ENCODE assay signal across 14 cellular contexts in genomic region chr9:88536951-88537742, GRCh38. TPM values are rescaled to one million over a fixed set of nuclear protein-coding genes. Genes with fewer than 3 reads are reported as not detected.
DNase-seq lines count a peak whose midpoint lies in the region; FAIRE-seq and TF ChIP-seq lines count a peak whose summit lies in the region.
"Had no signal": no experiment of that assay in that cellular context is flagged by ENCODE, and none has a peak within 500 bp of the region (broad histone marks: within the 10 kb centered on the region; RNA-seq: fewer than 3 reads in every experiment).

No MANE protein-coding gene starts in this region.

- H2AK5ac ChIP-seq in H1 (ENCODE audit: low read depth, low read length) = 0 out of 2 replicates have a peak overlapping the region, but pooled peaks have one; percentile 24

- no peak overlapping the region for H3K14ac ChIP-seq in H1 (ENCODE audit: insufficient read length)

- in situ Hi-C loops in mammary epithelial cell (cut with MboI; ENCODE audit: low sequenced_read_pairs in 2 of 2) = no loop called here

- peaks cover 26% of the 10 kb centered on the region for H3K27me3 Mint-ChIP-seq in nephron (ENCODE audit: low read depth)
- H3K27me3 Mint-ChIP-seq in endothelial cell (ENCODE audit: unreplicated experiment) = peaks cover 11% of the 10 kb centered on the region

- H3K4me1 Mint-ChIP-seq in nephron = peaks cover 32% of the 10 kb centered on the region
- peaks cover 14% of the 10 kb centered on the region for H3K4me1 Mint-ChIP-seq in endothelial cell (ENCODE audit: unreplicated experiment)

- H4K5ac ChIP-seq in H1 (ENCODE audit: insufficient read length, low read depth, low read length) = no peak overlapping the region

- no peak overlapping the region for H4K8ac ChIP-seq in H1 (ENCODE audit: extremely low read depth, insufficient read depth, low read length)

- H3K9me3 ChIP-seq in breast epithelium (no peaks in the 10 kb centered on the region), mammary epithelial cell (replicated peaks; ENCODE audit: insufficient read depth, low read length) (no peaks in the 10 kb centered on the region), H1 (ENCODE audit: insufficient read depth in 2 of 2, low read depth in 1 of 2, low read length in 1 of 2) (no peaks in the 10 kb centered on the region)
- H3K9me3 ChIP-seq: A549, psoas muscle had no signal

- TF ChIP-seq EP300 in H1 (IDR thresholded peaks at IDR 0.05; ENCODE audit: borderline replicate concordance in 1 of 2, low read depth in 2 of 2, low read length in 2 of 2) = no peak

- H3K4me3 Mint-ChIP-seq in nephron (peak overlapping the region; percentile 66 to 88 (median 70)), endothelial cell (ENCODE audit: unreplicated experiment) (no peak overlapping the region)
- H3K4me3 Mint-ChIP-seq: activated CD8-positive, alpha-beta memory T cell treated with anti-CD3 and anti-CD28 coated beads, Interleukin-2, amount 10 ng/mL, durations not matched to agents 7 days and 5 days; activated naive CD8-positive, alpha-beta T cell treated with anti-CD3 and anti-CD28 coated beads, Interleukin-2, amount 10 ng/mL, durations not matched to agents 7 days and 5 days had no signal

- H3K4me3 ChIP-seq in breast epithelium (no peak overlapping the region), mammary epithelial cell (replicated peaks in 1 of 3; ENCODE audit: insufficient read depth in 1 of 3, low read depth in 2 of 3, low read length in 3 of 3) (no peak overlapping the region), H1 (ENCODE audit: extremely low read depth in 1 of 4, insufficient read depth in 2 of 4, low read depth in 3 of 4, low read length in 4 of 4) (no peak overlapping the region), urinary bladder (ENCODE audit: low read depth, low read length) (no peak overlapping the region)
- H3K4me3 ChIP-seq: A549, psoas muscle had no signal

- H3K56ac ChIP-seq in H1 (replicated peaks; ENCODE audit: insufficient read length, low read depth, low read length) = no peak overlapping the region

- TF ChIP-seq CTCF in breast epithelium (IDR thresholded peaks at IDR 0.05) = no peak
- no peak for TF ChIP-seq CTCF in mammary epithelial cell (conservative IDR thresholded peaks at IDR 0.05 in 1 of 2, IDR thresholded peaks at IDR 0.05 in 1 of 2; ENCODE audit: extremely low read depth in 1 of 2, insufficient read depth in 1 of 2, low read depth in 1 of 2, low read length in 2 of 2)
- no peak for TF ChIP-seq CTCF in H1 (IDR thresholded peaks at IDR 0.05; ENCODE audit: control extremely low read depth in 1 of 3, insufficient read depth in 1 of 3, low read depth in 1 of 3, low read length in 3 of 3)
- no peak for TF ChIP-seq CTCF in nephron (IDR thresholded peaks at IDR 0.05; ENCODE audit: unreplicated experiment in 3 of 3)
- no peak for TF ChIP-seq CTCF in endothelial cell (IDR thresholded peaks at IDR 0.05; ENCODE audit: unreplicated experiment)

- no peak overlapping the region for H2BK5ac ChIP-seq in H1 (ENCODE audit: low read depth, low read length)

- H3K4me2 ChIP-seq in mammary epithelial cell (ENCODE audit: insufficient read depth, low read depth, low read length) (no peak overlapping the region), H1 (ENCODE audit: insufficient read depth in 1 of 2, low read depth in 2 of 2, low read length in 2 of 2) (no peak overlapping the region; a peak in 1 of 4 replicates)

- POLR2A ChIA-PET in H1 (lab: Charles Lee; ENCODE audit: partially characterized antibody) = interaction anchor here (1.0 kb wide), 1 partner anchor 150 kb away, joined by 3 read pairs; no protein-coding TSS in a partner anchor

- H4K91ac ChIP-seq in H1 (replicated peaks; ENCODE audit: insufficient read length, low read length) = no peak overlapping the region

- H3K27ac Mint-ChIP-seq in nephron (peak overlapping the region; percentile 8 to 63 (median 58)), endothelial cell (ENCODE audit: unreplicated experiment) (no peak overlapping the region)
- H3K27ac Mint-ChIP-seq: activated CD8-positive, alpha-beta memory T cell treated with anti-CD3 and anti-CD28 coated beads, Interleukin-2, amount 10 ng/mL, durations not matched to agents 7 days and 5 days; activated naive CD8-positive, alpha-beta T cell treated with anti-CD3 and anti-CD28 coated beads, Interleukin-2, amount 10 ng/mL, durations not matched to agents 7 days and 5 days had no signal

- CTCF ChIA-PET in mammary epithelial cell (lab: Charles Lee; ENCODE audit: low non-redundant PET) (interaction anchor here (0.5 kb wide), 1 partner anchor 14 kb away, joined by 6 read pairs; no protein-coding TSS in a partner anchor), H1 (lab: Charles Lee; ENCODE audit: partially characterized antibody) (interaction anchor here (0.7 to 2.1 kb wide), 5 partner anchors 14 to 120 kb away, joined by 3 to 5 read pairs (median 3); no protein-coding TSS in a partner anchor)

- H3K18ac ChIP-seq in H1 (ENCODE audit: extremely low read depth, low read length) = no peak overlapping the region

- H3K9ac ChIP-seq in mammary epithelial cell (ENCODE audit: insufficient read depth, low read length) (no peak overlapping the region), H1 (replicated peaks in 1 of 4; ENCODE audit: extremely low read depth in 1 of 4, low read depth in 3 of 4, low read length in 3 of 4) (no peak overlapping the region)

- no peak overlapping the region for H2BK120ac ChIP-seq in H1 (replicated peaks; ENCODE audit: low read depth, low read length)

- TF ChIP-seq POLR2A in breast epithelium (IDR thresholded peaks at IDR 0.05) (no peak), H1 (IDR thresholded peaks at IDR 0.05; ENCODE audit: control extremely low read depth in 1 of 2, low read depth in 2 of 2, low read length in 2 of 2) (no peak)

- no peaks in the 10 kb centered on the region for H3K27me3 ChIP-seq in breast epithelium
- no peaks in the 10 kb centered on the region for H3K27me3 ChIP-seq in mammary epithelial cell (ENCODE audit: insufficient read depth, low read length)
- peaks cover 0 to 15% (median 12%) of the 10 kb centered on the region in 4 experiments; a peak in 4 of 7 replicates for H3K27me3 ChIP-seq in H1 (replicated peaks in 1 of 4; ENCODE audit: control insufficient read depth in 3 of 4, extremely low read depth in 1 of 4, insufficient read depth in 3 of 4, low read length in 3 of 4)

- no peak overlapping the region for H2BK15ac ChIP-seq in H1 (ENCODE audit: low read length)

- dilution Hi-C loops in mammary epithelial cell (cut with HindIII; ENCODE audit: low sequenced_read_pairs) = loop anchor here (10.0 kb wide), 1 partner anchor 62 kb away; no protein-coding TSS in a partner anchor

- H3K79me1 ChIP-seq in H1 (ENCODE audit: low read depth, low read length) = 0 out of 2 replicates have a peak, but pooled peaks cover 9% of the 10 kb centered on the region

- FAIRE-seq in H1 (lab: Jason Lieb, UNC) = no peak
- FAIRE-seq: A549, GM12892 had no signal

- H2AFZ ChIP-seq in mammary epithelial cell (ENCODE audit: low read depth, low read length) (no peak overlapping the region), H1 (ENCODE audit: low read length) (no peak overlapping the region)

- H3K36me3 ChIP-seq in breast epithelium (no peaks in the 10 kb centered on the region), mammary epithelial cell (ENCODE audit: insufficient read depth, low read length) (no peaks in the 10 kb centered on the region), H1 (ENCODE audit: control insufficient read depth in 2 of 4, insufficient read depth in 4 of 4, low read length in 3 of 4) (no peaks in the 10 kb centered on the region), urinary bladder (ENCODE audit: insufficient read depth) (no peaks in the 10 kb centered on the region)

- no TSS peak for BruUV-seq in mammary epithelial cell (replicated peaks; lab: Mats Ljungman, UMichigan)

- H3K27ac ChIP-seq in breast epithelium (peak overlapping the region; percentile 34 to 92), mammary epithelial cell (ENCODE audit: insufficient read depth, low read depth, low read length) (no peak overlapping the region), H1 (ENCODE audit: low read depth, low read length) (no peak overlapping the region), urinary bladder (ENCODE audit: low read depth) (peak overlapping the region; percentile 64)
- H3K27ac ChIP-seq: A549, psoas muscle, VCaP had no signal

- H3K36me3 Mint-ChIP-seq in nephron (ENCODE audit: low read depth) (peaks cover 5% of the 10 kb centered on the region), endothelial cell (ENCODE audit: low read depth, unreplicated experiment) (peaks cover 4% of the 10 kb centered on the region)
- H3K36me3 Mint-ChIP-seq: activated CD8-positive, alpha-beta memory T cell treated with anti-CD3 and anti-CD28 coated beads, Interleukin-2, amount 10 ng/mL, durations not matched to agents 7 days and 5 days; activated naive CD8-positive, alpha-beta T cell treated with anti-CD3 and anti-CD28 coated beads, Interleukin-2, amount 10 ng/mL, durations not matched to agents 7 days and 5 days had no signal

- H4K20me1 ChIP-seq in mammary epithelial cell (ENCODE audit: insufficient read depth, low read length) (no peaks in the 10 kb centered on the region), H1 (replicated peaks in 1 of 2; ENCODE audit: control insufficient read depth in 1 of 2, insufficient read depth in 2 of 2, low read length in 2 of 2) (peaks cover 2 to 7% of the 10 kb centered on the region in 2 experiments)

- intact Hi-C loops in breast epithelium (cut with DNase I; ENCODE audit: low total_unique reads) (no loop called here), mammary epithelial cell (cut with micrococcal nuclease) (no loop called here)

- DNase-seq in breast epithelium (ENCODE audit: low spot score in 2 of 2) (no peak), mammary epithelial cell (no peak), H1 (ENCODE audit: low read depth in 1 of 2, low spot score in 2 of 2) (no peak), endothelial cell (ENCODE audit: low spot score) (no peak), NCI-H524 treated with DMSO at 0.1 percent for 48 hours (lab: John Stamatoyannopoulos, UW) (no peak)
- no peak for DNase-seq in activated naive CD4-positive, alpha-beta T cell (lab: John Stamatoyannopoulos, UW)
- DNase-seq: activated naive CD8-positive, alpha-beta T cell treated with anti-CD3 and anti-CD28 coated beads, Interleukin-2, amount 10 ng/mL, durations not matched to agents 7 days and 5 days had no signal

- H3K4ac ChIP-seq in H1 (replicated peaks; ENCODE audit: insufficient read length, low read depth, low read length) = no peak overlapping the region

- no peak overlapping the region for H2BK12ac ChIP-seq in H1 (ENCODE audit: low read depth, low read length)

- H3K9me3 Mint-ChIP-seq in nephron (no peaks in the 10 kb centered on the region), endothelial cell (ENCODE audit: unreplicated experiment) (no peaks in the 10 kb centered on the region)
- H3K9me3 Mint-ChIP-seq: activated naive CD8-positive, alpha-beta T cell treated with anti-CD3 and anti-CD28 coated beads, Interleukin-2, amount 10 ng/mL, durations not matched to agents 7 days and 5 days had no signal

- no peak overlapping the region for H2BK20ac ChIP-seq in H1 (ENCODE audit: low read length)

- H3K23me2 ChIP-seq in H1 (ENCODE audit: low read depth, low read length) = peaks cover 8% of the 10 kb centered on the region; the same call in 1 of the 2 replicates

- 83% methylated on average over 15 of the region's 15 CpGs for WGBS in mammary epithelial cell (ENCODE audit: low coverage, missing lambda C conversion rate)
- WGBS in H1 (ENCODE audit: extremely low coverage in 1 of 2, insufficient coverage in 1 of 2, insufficient read length in 1 of 2, insufficient replicate concordance in 2 of 2, low coverage in 1 of 2, low lambda C conversion rate in 2 of 2, missing lambda C conversion rate in 1 of 2), 2 experiments = 89% methylated on average over 13 of the region's 15 CpGs; no CpG with 5 or more reads in 1 of the 2 experiments
- 53% methylated on average over 15 of the region's 15 CpGs for WGBS in urinary bladder

- H3K4me1 ChIP-seq in breast epithelium (peaks cover 0 to 7% of the 10 kb centered on the region in 2 donors), mammary epithelial cell (ENCODE audit: insufficient read depth, low read length) (peaks cover 13% of the 10 kb centered on the region), H1 (replicated peaks in 1 of 4; ENCODE audit: control insufficient read depth in 3 of 4, insufficient read depth in 4 of 4, low read length in 3 of 4) (peaks cover 0 to 4% (median under 1%) of the 10 kb centered on the region in 4 experiments; a peak in 2 of 7 replicates), urinary bladder (ENCODE audit: insufficient read depth) (no peaks in the 10 kb centered on the region)

- H3K79me2 ChIP-seq in mammary epithelial cell (ENCODE audit: insufficient read depth, low read length) (no peaks in the 10 kb centered on the region), H1 (ENCODE audit: control insufficient read depth in 1 of 2, insufficient read depth in 2 of 2, low read length in 2 of 2) (no peaks in the 10 kb centered on the region)

- TF ChIP-seq RAD21 in H1 (IDR thresholded peaks at IDR 0.05 in 1 of 2, conservative IDR thresholded peaks at IDR 0.05 in 1 of 2; ENCODE audit: low read depth in 2 of 2, low read length in 2 of 2) = no peak

- H3K23ac ChIP-seq in H1 (ENCODE audit: insufficient read length) = no peak overlapping the region

RNA-seq across cellular contexts. Expression of gene NXNL2, which starts 2.2 kb away (rescaled TPM):
- total RNA-seq in breast epithelium (10 to 100 TPM in 2 of 3 donors, not detected in 1; 10.5 to 14.5 TPM), mammary epithelial cell (1 to 10 TPM in 1 of 2 donors, under 1 TPM in 1; 0.31 to 1.0 TPM), urinary bladder (1.9 TPM), endothelial cell (ENCODE audit: unreplicated experiment) (not detected)
- polyA plus RNA-seq in mammary epithelial cell (0.18 TPM), H1 (2011; rRNA removed) (2.6 and 5.6 TPM in 2 replicates), urinary bladder (0.85 TPM)
- polyA minus RNA-seq in mammary epithelial cell = not detected
- 1.9 and 2.1 TPM in 2 replicates for total RNA-seq in H1 (2021; fragmentation: NEBNext Ultra II Directional; extraction: Animal tissue kit (Norgen Biotek cat#: 25700))
- 3.4 TPM for polyA plus RNA-seq in H1 (2011; cell fraction: cytosol; rRNA removed)
- 4.7 TPM for polyA plus RNA-seq in H1 (2011; cell fraction: nucleus; rRNA removed)
- 0.58 to 1.6 TPM (median 1.2 TPM) in 4 replicates for polyA plus RNA-seq in H1 (2012, experiment 1 of 2)
- polyA plus RNA-seq in H1 (2012, experiment 2 of 2) = 0.41 TPM
- polyA plus RNA-seq in H1 (2013, experiment 1 of 2) = 1.3 TPM
- 0.98 TPM for polyA plus RNA-seq in H1 (2013, experiment 2 of 2)
- polyA minus RNA-seq in H1 (2011; rRNA and poly(A)+ RNA removed) = 0.61 and 0.98 TPM in 2 replicates
- polyA minus RNA-seq in H1 (2011; cell fraction: cytosol; rRNA and poly(A)+ RNA removed) = 1.2 TPM
- 6.5 TPM for polyA minus RNA-seq in H1 (2011; cell fraction: nucleus; rRNA and poly(A)+ RNA removed)
- total RNA-seq: activated CD8-positive, alpha-beta memory T cell treated with anti-CD3 and anti-CD28 coated beads, Interleukin-2, amount 10 ng/mL, durations not matched to agents 7 days and 5 days; activated naive CD8-positive, alpha-beta T cell treated with anti-CD3 and anti-CD28 coated beads, Interleukin-2, amount 10 ng/mL, durations not matched to agents 7 days and 5 days; psoas muscle had no signal

Comparison
In these comparisons a context has a peak if more than half of its experiments do, and no peak if none do; other contexts are left out.
1. H3K27ac ChIP-seq: peak in breast epithelium (2 of 2) and urinary bladder (single experiment); none in mammary epithelial cell (single experiment) and H1 (single experiment).